Comparison of ENCODE assay signal across 10 cellular contexts in genomic region chr6:114343782-114344144, GRCh38. TPM values are rescaled to one million over a fixed set of nuclear protein-coding genes. Genes with fewer than 3 reads are reported as not detected.
DNase-seq lines count a peak whose midpoint lies in the region; ATAC-seq and TF ChIP-seq lines count a peak whose summit lies in the region.
"Had no signal": no experiment of that assay in that cellular context is flagged by ENCODE, and none has a peak within 500 bp of the region (broad histone marks: within the 10 kb centered on the region; RNA-seq: fewer than 3 reads in every experiment).

No MANE protein-coding gene starts in this region.

- no peak overlapping the region for H3K9ac ChIP-seq in IMR-90 (ENCODE audit: low read depth, low read length)

- H3K27ac ChIP-seq in AG04450 (ENCODE audit: low read depth, low read length) = no peak overlapping the region
- H3K27ac ChIP-seq in IMR-90 (ENCODE audit: insufficient read depth, low read length) = no peak overlapping the region
- no peak overlapping the region for H3K27ac ChIP-seq in naive thymus-derived CD4-positive, alpha-beta T cell (ENCODE audit: low read depth, low read length)

- no peak for TF ChIP-seq CTCF in AG04450 (IDR thresholded peaks at IDR 0.05; ENCODE audit: low read depth, low read length)
- TF ChIP-seq CTCF in IMR-90 (conservative IDR thresholded peaks at IDR 0.05; ENCODE audit: low read depth, low read length) = no peak

- no peak for TF ChIP-seq RAD21 in IMR-90 (IDR thresholded peaks at IDR 0.05; ENCODE audit: low read length)

- H3K9me3 ChIP-seq in AG04450 (ENCODE audit: control insufficient read depth, insufficient read depth, low read length) (no peaks in the 10 kb centered on the region; the same call in 1 of the 2 replicates), IMR-90 (ENCODE audit: control insufficient read depth, insufficient read depth, low read length) (no peaks in the 10 kb centered on the region)
- no peaks in the 10 kb centered on the region for H3K9me3 ChIP-seq in naive thymus-derived CD4-positive, alpha-beta T cell (ENCODE audit: control insufficient read depth in 2 of 3, low read length in 3 of 3)

- no peak overlapping the region for H2BK120ac ChIP-seq in IMR-90 (ENCODE audit: low read depth, low read length)

- peak overlapping the region; percentile 89 for H2AFZ ChIP-seq in IMR-90 (replicated peaks; ENCODE audit: low read length, poor library complexity)

- H4K20me1 ChIP-seq in IMR-90 (ENCODE audit: insufficient read depth, low read length) = no peaks in the 10 kb centered on the region

- H2BK20ac ChIP-seq in IMR-90 (ENCODE audit: low read depth, low read length) = no peak overlapping the region; the same call in 1 of the 2 replicates

- CTCF ChIA-PET in AG04450 (lab: Charles Lee) = interaction anchor here (1.1 to 2.4 kb wide), 2 partner anchors 19 to 40 kb away, joined by 4 to 8 read pairs; no protein-coding TSS in a partner anchor
- CTCF ChIA-PET in IMR-90 (lab: Yijun Ruan, JAX) = interaction anchor here (1.0 to 1.8 kb wide), 3 partner anchors 19 to 349 kb away, joined by 3 to 5 read pairs (median 4); no protein-coding TSS in a partner anchor
- CTCF ChIA-PET in naive thymus-derived CD4-positive, alpha-beta T cell (lab: Charles Lee) = no interaction called here

- no peaks in the 10 kb centered on the region for H3K36me3 ChIP-seq in IMR-90 (ENCODE audit: control insufficient read depth, insufficient read depth, low read length)
- no peaks in the 10 kb centered on the region for H3K36me3 ChIP-seq in naive thymus-derived CD4-positive, alpha-beta T cell (ENCODE audit: control insufficient read depth in 2 of 3, insufficient read depth in 3 of 3, low read length in 3 of 3)

- H3K23ac ChIP-seq in IMR-90 (ENCODE audit: low read depth, low read length) = no peak overlapping the region

- H4K91ac ChIP-seq in IMR-90 (ENCODE audit: insufficient read depth, low read depth, low read length) = no peak overlapping the region

- H2AK5ac ChIP-seq in IMR-90 (ENCODE audit: low read depth, low read length) = no peak overlapping the region

- H3K18ac ChIP-seq in IMR-90 (ENCODE audit: low read depth, low read length) = no peak overlapping the region

- no peak overlapping the region for H2BK15ac ChIP-seq in IMR-90 (ENCODE audit: low read depth, low read length)

- no peaks in the 10 kb centered on the region for H3K36me3 Mint-ChIP-seq in central memory CD8-positive, alpha-beta T cell (ENCODE audit: insufficient read depth)
- no peaks in the 10 kb centered on the region for H3K36me3 Mint-ChIP-seq in naive thymus-derived CD4-positive, alpha-beta T cell
- H3K36me3 Mint-ChIP-seq in stimulated activated memory B cell treated with anti-CD40 and anti-IgM and Interleukin-4, amounts not matched to agents 10 μg/mL and 1 μg/mL and 100 μg/mL, for 72 hours = no peaks in the 10 kb centered on the region

- H4K5ac ChIP-seq in IMR-90 (ENCODE audit: low read depth, low read length) = no peak overlapping the region

- no peak overlapping the region for H3K27ac Mint-ChIP-seq in central memory CD8-positive, alpha-beta T cell (ENCODE audit: low read depth)
- no peak overlapping the region for H3K27ac Mint-ChIP-seq in naive thymus-derived CD4-positive, alpha-beta T cell
- no peak overlapping the region for H3K27ac Mint-ChIP-seq in stimulated activated memory B cell treated with anti-CD40 and anti-IgM and Interleukin-4, amounts not matched to agents 10 μg/mL and 1 μg/mL and 100 μg/mL, for 72 hours
- H3K27ac Mint-ChIP-seq: CD8-positive, alpha-beta memory T cell had no signal

- no peak overlapping the region for H4K8ac ChIP-seq in IMR-90 (ENCODE audit: low read depth in 2 of 2, low read length in 2 of 2)

- H3K4me3 Mint-ChIP-seq in central memory CD8-positive, alpha-beta T cell = peak overlapping the region; percentile 14
- peak overlapping the region in 7 of 10 donors; percentile 4 to 62 (median 13) for H3K4me3 Mint-ChIP-seq in naive thymus-derived CD4-positive, alpha-beta T cell
- H3K4me3 Mint-ChIP-seq in stimulated activated memory B cell treated with anti-CD40 and anti-IgM and Interleukin-4, amounts not matched to agents 10 μg/mL and 1 μg/mL and 100 μg/mL, for 72 hours = no peak overlapping the region
- H3K4me3 Mint-ChIP-seq: CD8-positive, alpha-beta memory T cell had no signal

- no peak overlapping the region for H2BK5ac ChIP-seq in IMR-90 (ENCODE audit: low read depth, low read length, poor library complexity, severe bottlenecking)

- no peak for ATAC-seq in IMR-90 (ENCODE audit: low read depth)
- ATAC-seq in central memory CD8-positive, alpha-beta T cell (replicated peaks; ENCODE audit: extremely low read depth, poor library complexity, severe bottlenecking) = no peak
- no peak for ATAC-seq in naive thymus-derived CD4-positive, alpha-beta T cell
- ATAC-seq in stimulated activated memory B cell treated with anti-CD40 and anti-IgM and Interleukin-4, amounts not matched to agents 10 μg/mL and 1 μg/mL and 100 μg/mL, for 72 hours = no peak

- in situ Hi-C loops in IMR-90 (cut with MboI; ENCODE audit: low sequenced_read_pairs) = no loop called here

- DNase-seq in AG04450 (ENCODE audit: low read depth, low spot score) (no peak), IMR-90 (no peak), NCI-H187 (lab: John Stamatoyannopoulos, UW) (no peak), NCI-H2171 treated with DMSO at 0.1 percent for 48 hours (lab: John Stamatoyannopoulos, UW) (no peak), NCI-H748 treated with DMSO at 0.1 percent for 48 hours (lab: John Stamatoyannopoulos, UW) (no peak)
- no peak for DNase-seq in central memory CD8-positive, alpha-beta T cell (ENCODE audit: low spot score in 2 of 2)
- DNase-seq in naive thymus-derived CD4-positive, alpha-beta T cell = no peak
- DNase-seq: CD8-positive, alpha-beta memory T cell; effector CD8-positive, alpha-beta T cell had no signal

- no TSS peak for BruUV-seq in IMR-90 (replicated peaks; lab: Mats Ljungman, UMichigan)

- H3K4me1 Mint-ChIP-seq in central memory CD8-positive, alpha-beta T cell = no peaks in the 10 kb centered on the region
- peaks cover 0 to 9% (median 5%) of the 10 kb centered on the region in 7 donors for H3K4me1 Mint-ChIP-seq in naive thymus-derived CD4-positive, alpha-beta T cell
- peaks cover 4% of the 10 kb centered on the region for H3K4me1 Mint-ChIP-seq in stimulated activated memory B cell treated with anti-CD40 and anti-IgM and Interleukin-4, amounts not matched to agents 10 μg/mL and 1 μg/mL and 100 μg/mL, for 72 hours

- H3K4ac ChIP-seq in IMR-90 (ENCODE audit: low read depth, low read length) = no peak overlapping the region

- H3K27me3 ChIP-seq in AG04450 (ENCODE audit: control insufficient read depth, insufficient read depth, low read length) (peaks cover 20% of the 10 kb centered on the region), IMR-90 (ENCODE audit: control insufficient read depth, insufficient read depth, low read length) (peaks cover 27% of the 10 kb centered on the region)
- H3K27me3 ChIP-seq in naive thymus-derived CD4-positive, alpha-beta T cell (ENCODE audit: control insufficient read depth in 2 of 2, insufficient read depth in 2 of 2, low read length in 2 of 2) = no peaks in the 10 kb centered on the region

- no peak overlapping the region for H2AK9ac ChIP-seq in IMR-90 (replicated peaks; ENCODE audit: low read depth, low read length, poor library complexity)

- TF ChIP-seq POLR2A in IMR-90 (IDR thresholded peaks at IDR 0.05; ENCODE audit: low read depth, low read length) = no peak

- no peaks in the 10 kb centered on the region for H3K9me3 Mint-ChIP-seq in central memory CD8-positive, alpha-beta T cell
- peaks cover 0 to 3% (median 0%) of the 10 kb centered on the region in 11 donors for H3K9me3 Mint-ChIP-seq in naive thymus-derived CD4-positive, alpha-beta T cell
- H3K9me3 Mint-ChIP-seq in stimulated activated memory B cell treated with anti-CD40 and anti-IgM and Interleukin-4, amounts not matched to agents 10 μg/mL and 1 μg/mL and 100 μg/mL, for 72 hours = no peaks in the 10 kb centered on the region

- H3K4me2 ChIP-seq in IMR-90 (ENCODE audit: low read depth, low read length) = peak overlapping the region; percentile 50; the same call in 1 of the 2 replicates

- intact Hi-C loops in IMR-90 (cut with micrococcal nuclease) = loop anchor here (5.0 to 10.0 kb wide), 2 partner anchors 349 to 404 kb away; no protein-coding TSS in a partner anchor
- intact Hi-C loops in naive thymus-derived CD4-positive, alpha-beta T cell (cut with micrococcal nuclease) = no loop called here

- H3K9me1 ChIP-seq in IMR-90 (ENCODE audit: insufficient read depth, low read length) = no peaks in the 10 kb centered on the region

- no CpG with 5 or more reads among the region's 2 CpGs for WGBS in IMR-90 (ENCODE audit: extremely low coverage in 2 of 2, insufficient read length in 1 of 2), 2 experiments

- H3K56ac ChIP-seq in IMR-90 (ENCODE audit: extremely low read depth, insufficient read depth, low read length) = no peak overlapping the region

- H3K4me3 ChIP-seq in AG04450 (ENCODE audit: low read depth, low read length) (peak overlapping the region; percentile 15; the same call in 1 of the 2 replicates), IMR-90 (ENCODE audit: insufficient read depth, low read depth, low read length) (peak overlapping the region; percentile 61; the same call in 1 of the 2 replicates)
- H3K4me3 ChIP-seq in naive thymus-derived CD4-positive, alpha-beta T cell (ENCODE audit: low read length) = no peak overlapping the region

- H3K4me1 ChIP-seq in IMR-90 (ENCODE audit: control insufficient read depth, insufficient read depth, low read length) = no peaks in the 10 kb centered on the region; the same call in 1 of the 2 replicates
- no peaks in the 10 kb centered on the region for H3K4me1 ChIP-seq in naive thymus-derived CD4-positive, alpha-beta T cell (ENCODE audit: control insufficient read depth in 2 of 2, insufficient read depth in 2 of 2, low read length in 2 of 2)

- H3K79me1 ChIP-seq in IMR-90 (ENCODE audit: low read depth in 1 of 2, low read length in 2 of 2) = no peaks in the 10 kb centered on the region

- dilution Hi-C loops in IMR-90 (cut with HindIII; ENCODE audit: low sequenced_read_pairs, unreplicated experiment) = no loop called here

- H3K27me3 Mint-ChIP-seq in central memory CD8-positive, alpha-beta T cell = peaks cover 24% of the 10 kb centered on the region
- H3K27me3 Mint-ChIP-seq in naive thymus-derived CD4-positive, alpha-beta T cell = peaks cover 30 to 51% (median 37%) of the 10 kb centered on the region in 5 donors
- H3K27me3 Mint-ChIP-seq in stimulated activated memory B cell treated with anti-CD40 and anti-IgM and Interleukin-4, amounts not matched to agents 10 μg/mL and 1 μg/mL and 100 μg/mL, for 72 hours = peaks cover 27% of the 10 kb centered on the region

- no peak overlapping the region for H3K14ac ChIP-seq in IMR-90 (replicated peaks; ENCODE audit: low read depth, low read length)

- POLR2A ChIA-PET in AG04450 (lab: Yijun Ruan, JAX) = no interaction called here
- POLR2A ChIA-PET in IMR-90 (lab: Charles Lee; ENCODE audit: unreplicated experiment) = no interaction called here
- POLR2A ChIA-PET in naive thymus-derived CD4-positive, alpha-beta T cell (lab: Charles Lee) = no interaction called here

RNA-seq across cellular contexts. Expression of gene HS3ST5, which starts 0.9 kb away (rescaled TPM):
- polyA plus RNA-seq in AG04450 (2011; rRNA removed) (not detected in 2 replicates), IMR-90 (2012; rRNA removed) (not detected in 2 replicates)
- polyA minus RNA-seq in AG04450 (2011; rRNA and poly(A)+ RNA removed) = not detected in 2 replicates
- not detected in 2 replicates for total RNA-seq in IMR-90 (2012; rRNA removed)
- 0.01 TPM in 2 replicates for polyA plus RNA-seq in IMR-90 (2012; cell fraction: cytosol; rRNA removed)
- polyA plus RNA-seq in IMR-90 (2012; cell fraction: nucleus; rRNA removed; ENCODE audit: low replicate concordance) = 0.02 and 0.03 TPM in 2 replicates
- total RNA-seq in naive thymus-derived CD4-positive, alpha-beta T cell = not detected
- polyA plus RNA-seq in naive thymus-derived CD4-positive, alpha-beta T cell = not detected
- total RNA-seq: CD8-positive, alpha-beta memory T cell had no signal
- polyA plus RNA-seq: CD8-positive, alpha-beta memory T cell had no signal
